Comparison of ENCODE assay signal across 8 cellular contexts in genomic region chr6:39309942-39310531, GRCh38. TPM values are rescaled to one million over a fixed set of nuclear protein-coding genes. Genes with fewer than 3 reads are reported as not detected.
DNase-seq lines count a peak whose midpoint lies in the region; ATAC-seq and TF ChIP-seq lines count a peak whose summit lies in the region.

No MANE protein-coding gene starts in this region.

- H3K36me3 Mint-ChIP-seq in endothelial cell (ENCODE audit: low read depth, unreplicated experiment) = peaks cover 32% of the 10 kb centered on the region
- no peaks in the 10 kb centered on the region for H3K36me3 Mint-ChIP-seq in stimulated activated effector memory CD8-positive, alpha-beta T cell treated with anti-CD3 and anti-CD28 coated beads, Interleukin-12 subunit alpha, Interleukin-12 subunit beta, amount 100 ng/mL, for 72 hours

- peaks cover 19% of the 10 kb centered on the region for H3K27me3 Mint-ChIP-seq in endothelial cell (ENCODE audit: unreplicated experiment)

- DNase-seq in CD1c-positive myeloid dendritic cell (ENCODE audit: extremely low spot score) = peak; percentile 77
- peak; percentile 77 for DNase-seq in H4 (ENCODE audit: low spot score)
- peak; percentile 44 for DNase-seq in NCI-H460 (ENCODE audit: extremely low read depth, low read depth)
- DNase-seq in activated CD8-positive, alpha-beta memory T cell treated with anti-CD3 and anti-CD28 coated beads for 24 hours = peak; percentile 81
- DNase-seq in endothelial cell (ENCODE audit: low spot score) = peak; percentile 85
- peak; percentile 57 for DNase-seq in middle frontal gyrus (ENCODE audit: extremely low spot score, low spot score)
- peak; percentile 44 to 79 for DNase-seq in stimulated activated effector memory CD8-positive, alpha-beta T cell treated with anti-CD3 and anti-CD28 coated beads, Interleukin-12 subunit alpha, Interleukin-12 subunit beta, amount 100 ng/mL, for 72 hours (ENCODE audit: low spot score in 2 of 2)

- peak; percentile 54 for ATAC-seq in stimulated activated effector memory CD8-positive, alpha-beta T cell treated with anti-CD3 and anti-CD28 coated beads, Interleukin-12 subunit alpha, Interleukin-12 subunit beta, amount 100 ng/mL, for 72 hours
- no peak for ATAC-seq in HG02870 (IDR thresholded peaks at IDR 0.05; ENCODE audit: unreplicated experiment)

- TF ChIP-seq CTCF in endothelial cell (IDR thresholded peaks at IDR 0.05; ENCODE audit: unreplicated experiment) = peak; percentile 96

- peak overlapping the region; percentile 54 for H3K4me3 Mint-ChIP-seq in endothelial cell (ENCODE audit: unreplicated experiment)
- H3K4me3 Mint-ChIP-seq in stimulated activated effector memory CD8-positive, alpha-beta T cell treated with anti-CD3 and anti-CD28 coated beads, Interleukin-12 subunit alpha, Interleukin-12 subunit beta, amount 100 ng/mL, for 72 hours = no peak overlapping the region

- H3K9me3 Mint-ChIP-seq in endothelial cell (ENCODE audit: unreplicated experiment) = peaks cover 4% of the 10 kb centered on the region
- H3K9me3 Mint-ChIP-seq in stimulated activated effector memory CD8-positive, alpha-beta T cell treated with anti-CD3 and anti-CD28 coated beads, Interleukin-12 subunit alpha, Interleukin-12 subunit beta, amount 100 ng/mL, for 72 hours = no peaks in the 10 kb centered on the region

- peaks cover 43% of the 10 kb centered on the region for H3K4me1 Mint-ChIP-seq in endothelial cell (ENCODE audit: unreplicated experiment)
- H3K4me1 Mint-ChIP-seq in stimulated activated effector memory CD8-positive, alpha-beta T cell treated with anti-CD3 and anti-CD28 coated beads, Interleukin-12 subunit alpha, Interleukin-12 subunit beta, amount 100 ng/mL, for 72 hours = peaks cover 15% of the 10 kb centered on the region

- H3K27ac Mint-ChIP-seq in endothelial cell (ENCODE audit: unreplicated experiment) = no peak overlapping the region
- H3K27ac Mint-ChIP-seq in stimulated activated effector memory CD8-positive, alpha-beta T cell treated with anti-CD3 and anti-CD28 coated beads, Interleukin-12 subunit alpha, Interleukin-12 subunit beta, amount 100 ng/mL, for 72 hours = no peak overlapping the region

RNA-seq across cellular contexts. Expression of gene KCNK17, which starts 4.2 kb away (rescaled TPM):
- not detected in 2 replicates for total RNA-seq in H4 (2014; rRNA removed; shearing (Covaris generic))
- not detected in 2 replicates for total RNA-seq in NCI-H460 (2014; rRNA removed; shearing (Covaris generic))
- not detected in 2 replicates for polyA plus RNA-seq in NCI-H460 (2014; cell fraction: nucleus; rRNA removed)
- 180 TPM for total RNA-seq in endothelial cell (ENCODE audit: unreplicated experiment)

RNA-seq across cellular contexts. Expression of gene KCNK16, which starts 12.5 kb away (rescaled TPM):
- not detected in 2 replicates for total RNA-seq in H4 (2014; rRNA removed; shearing (Covaris generic))
- total RNA-seq in NCI-H460 (2014; rRNA removed; shearing (Covaris generic)) = not detected in 2 replicates
- polyA plus RNA-seq in NCI-H460 (2014; cell fraction: nucleus; rRNA removed) = not detected in 2 replicates
- total RNA-seq in endothelial cell (ENCODE audit: unreplicated experiment) = not detected

Comparison
In these comparisons a context has a peak if more than half of its experiments do, and no peak if none do; other contexts are left out.
1. RNA of gene KCNK17, which starts 4.2 kb away (total RNA-seq): 180 TPM in endothelial cell (single experiment); not detected in H4 and not detected in NCI-H460; every median in the first group is over 100 times any median in the second.
2. Peak in every context shown above with its lines, with median percentiles within 50 percentile points of each other: DNase-seq.